In genomic region chr6:136137008-136137689, GRCh38 we compare ENCODE assay signal across 18 cellular contexts.
DNase-seq lines count a peak whose midpoint lies in the region; TF ChIP-seq lines count a peak whose summit lies in the region.
"Had no signal": no experiment of that assay in that cellular context is flagged by ENCODE, and none has a peak within 500 bp of the region (broad histone marks: within the 10 kb centered on the region; RNA-seq: fewer than 3 reads in every experiment).

No MANE protein-coding gene starts in this region.

- TF ChIP-seq CTCF in astrocyte of the spinal cord (IDR thresholded peaks at IDR 0.05; ENCODE audit: low read depth, low read length) (no peak), stomach (IDR thresholded peaks at IDR 0.05) (no peak)

- no peaks in the 10 kb centered on the region for H3K27me3 ChIP-seq in stomach

- no peak for TF ChIP-seq POLR2A in stomach (IDR thresholded peaks at IDR 0.05)

- no peaks in the 10 kb centered on the region for H3K9me3 ChIP-seq in stomach

- in situ Hi-C loops in astrocyte of the spinal cord (cut with HindIII; ENCODE audit: low sequenced_read_pairs), result no loop called here

- H3K27ac ChIP-seq in stomach, result peak overlapping the region in 3 of 5 donors; percentile 9 to 46 (median 15)

- DNase-seq in NCI-H345 (lab: John Stamatoyannopoulos, UW), result peak; percentile 21
- no peak for DNase-seq in NCI-H345 treated with DMSO at 0.1 percent for 48 hours (lab: John Stamatoyannopoulos, UW; ENCODE audit: unreplicated experiment)
- DNase-seq in astrocyte of the spinal cord (ENCODE audit: low read depth, low spot score), result peak; percentile 62
- peak; percentile 52 for DNase-seq in kidney tubule cell (ENCODE audit: low spot score)
- no peak for DNase-seq in stomach
- DNase-seq in NCI-H2029 (lab: John Stamatoyannopoulos, UW), result no peak
- no peak for DNase-seq in CD1c-positive myeloid dendritic cell (ENCODE audit: extremely low spot score)
- no peak for DNase-seq in SHP77 (lab: John Stamatoyannopoulos, UW)
- DNase-seq: activated CD4-positive, alpha-beta T cell treated with anti-CD3 and anti-CD28 coated beads, Interleukin-2, amount 10 ng/mL, durations not matched to agents 24 days and 14 days; activated naive CD8-positive, alpha-beta T cell treated with anti-CD3 and anti-CD28 coated beads, Interleukin-2, amount 10 ng/mL, durations not matched to agents 7 days and 5 days; GDM1; HFFc6; islet precursor cell; Karpas-422; NCI-H146; posterior cingulate gyrus; substantia nigra; T-helper 9 cell had no signal

- no peak overlapping the region for H3K4me3 ChIP-seq in astrocyte of the spinal cord (ENCODE audit: low read depth, low read length)
- no peak overlapping the region for H3K4me3 ChIP-seq in stomach

- H3K4me1 ChIP-seq in stomach, result peaks cover 0 to 26% (median 14%) of the 10 kb centered on the region in 4 donors

- intact Hi-C loops in stomach (cut with DNase I; ENCODE audit: low total_unique reads), result no loop called here

- no peaks in the 10 kb centered on the region for H3K36me3 ChIP-seq in stomach

- TF ChIP-seq EP300 in stomach (IDR thresholded peaks at IDR 0.05), result no peak

- WGBS in stomach, 5 donors, result 21 to 50% (median 30%) methylated on average over 3 of the region's 3 CpGs

Comparison
In these comparisons a context has a peak if more than half of its experiments do, and no peak if none do; other contexts are left out.
1. DNase-seq: peak in NCI-H345 (single experiment), astrocyte of the spinal cord (single experiment) and kidney tubule cell (single experiment); none in NCI-H345 treated with DMSO at 0.1 percent for 48 hours (single experiment), stomach (single experiment), NCI-H2029 (single experiment), CD1c-positive myeloid dendritic cell (single experiment) and SHP77 (0 of 2).